ENCODE assay signal across 18 cellular contexts in genomic region chr5:120367896-120368634, GRCh38.
"Had no signal": no experiment of that assay in that cellular context is flagged by ENCODE, and none has a peak within 500 bp of the region (broad histone marks: within the 10 kb centered on the region; RNA-seq: fewer than 3 reads in every experiment).

No MANE protein-coding gene starts in this region.

- H3K36me3 ChIP-seq: adrenal gland had no signal

- H3K4me1 ChIP-seq: adrenal gland, testis had no signal

- DNase-seq: activated CD4-positive, CD25-positive, alpha-beta regulatory T cell treated with anti-CD3 and anti-CD28 coated beads, Interleukin-2, amount 50 U/mL, for 72 hours; activated T-cell treated with anti-CD3 and anti-CD28 coated beads, Interleukin-2, amount 50 U/mL, for 1 hour; adrenal gland; cerebellar nuclear complex; midbrain; occipital lobe; stimulated activated CD4-positive, alpha-beta T cell treated with anti-CD3 and anti-CD28 coated beads, Interleukin-15, amount 100 ng/mL, for 24 hours; stimulated activated CD8-positive, alpha-beta memory T cell treated with anti-CD3 and anti-CD28 coated beads, Interleukin-4, amount 100 ng/mL, for 48 hours; stimulated activated naive CD4-positive, alpha-beta T cell; T-cell; testis had no signal

- H3K27me3 ChIP-seq: adrenal gland, testis had no signal

- H3K27ac ChIP-seq: adrenal gland, coronary artery, epithelial cell of prostate, testis, VCaP had no signal

- H3K4me3 ChIP-seq: adrenal gland, coronary artery, smooth muscle cell, testis had no signal

- H3K9me3 ChIP-seq: adrenal gland, testis had no signal

- FAIRE-seq: keratinocyte had no signal

- ATAC-seq: activated T-helper 17 cell treated with anti-CD3 and anti-CD28 coated beads, Interleukin-2, amount 50 U/mL, for 72 hours; sciatic nerve; T-cell had no signal
